In genomic region chr4:151199496-151200190, GRCh38 we compare ENCODE assay signal across 12 cellular contexts.
A peak's percentile ranks its signal among the peaks of the same experiment; 100 is the strongest.
DNase-seq lines count a peak whose midpoint lies in the region; ATAC-seq and TF ChIP-seq lines count a peak whose summit lies in the region.
"Had no signal": no experiment of that assay in that cellular context is flagged by ENCODE, and none has a peak within 500 bp of the region (broad histone marks: within the 10 kb centered on the region; RNA-seq: fewer than 3 reads in every experiment).

No MANE protein-coding gene starts in this region.

- peak in 49 of 56 donors; percentile 7 to 83 (median 48) for DNase-seq in amygdala (lab: John Stamatoyannopoulos, UW)
- peak in 2 of 5 donors; percentile 48 to 70 for DNase-seq in heart left ventricle
- no peak for DNase-seq in nephron progenitor cell
- no peak for DNase-seq in upper lobe of left lung
- no peak for DNase-seq in SHP77 (lab: John Stamatoyannopoulos, UW)
- no peak for DNase-seq in HT-29 (ENCODE audit: low spot score)
- DNase-seq: NCI-H1092; NCI-H446 treated with DMSO at 0.1 percent for 48 hours; stimulated activated naive CD8-positive, alpha-beta T cell treated with anti-CD3 and anti-CD28 coated beads, Interleukin-15, Interleukin-2, amounts not matched to agents 100 U/mL and 50 U/mL, for 24 hours had no signal

- H3K27ac Mint-ChIP-seq in nephron progenitor cell: peak overlapping the region; percentile 76
- H3K27ac Mint-ChIP-seq: activated T-helper 2 cell treated with anti-CD3 and anti-CD28 coated beads, Interferon-gamma antibody, Interleukin-2, Interleukin-4, amounts not matched to agents 10 μg/mL and 5 μg/mL and 100 μg/mL, durations not matched to agents 14 hours and 24 hours and 36 hours had no signal

- 41 to 56% (median 50%) methylated on average over 6 of the region's 6 CpGs for WGBS in heart left ventricle, 4 donors
- 65 to 78% methylated on average over 6 of the region's 6 CpGs for WGBS in upper lobe of left lung, 2 donors

- no peaks in the 10 kb centered on the region for H3K36me3 ChIP-seq in heart left ventricle
- H3K36me3 ChIP-seq in upper lobe of left lung: no peaks in the 10 kb centered on the region

- H3K9me3 ChIP-seq in heart left ventricle (no peaks in the 10 kb centered on the region), upper lobe of left lung (no peaks in the 10 kb centered on the region)

- H3K27ac ChIP-seq in heart left ventricle (peak overlapping the region in 11 of 12 donors; percentile 32 to 64 (median 59)), upper lobe of left lung (peak overlapping the region; percentile 4 to 73 (median 38))

- TF ChIP-seq CTCF in heart left ventricle (IDR thresholded peaks at IDR 0.05) (no peak), nephron progenitor cell (IDR thresholded peaks at IDR 0.05) (no peak), upper lobe of left lung (IDR thresholded peaks at IDR 0.05) (no peak)

- peak; percentile 55 to 69 (median 64) for ATAC-seq in heart left ventricle
- peak in 1 of 2 donors; percentile 51 for ATAC-seq in upper lobe of left lung (ENCODE audit: low FRiP score in 2 of 2)
- no peak for ATAC-seq in GM21717 (IDR thresholded peaks at IDR 0.05; ENCODE audit: unreplicated experiment)
- ATAC-seq: Panc1; stimulated activated naive CD8-positive, alpha-beta T cell treated with anti-CD3 and anti-CD28 coated beads, Interleukin-15, Interleukin-2, amounts not matched to agents 100 U/mL and 50 U/mL, for 24 hours had no signal

- no peak overlapping the region for H3K4me3 Mint-ChIP-seq in nephron progenitor cell

- peaks cover 12% of the 10 kb centered on the region for H3K36me3 Mint-ChIP-seq in nephron progenitor cell (ENCODE audit: low read depth)

- TF ChIP-seq EP300 in upper lobe of left lung (IDR thresholded peaks at IDR 0.05): no peak

- H3K27me3 ChIP-seq in heart left ventricle: no peaks in the 10 kb centered on the region
- no peaks in the 10 kb centered on the region for H3K27me3 ChIP-seq in upper lobe of left lung

- no peaks in the 10 kb centered on the region for H3K9me3 Mint-ChIP-seq in nephron progenitor cell
- H3K9me3 Mint-ChIP-seq: activated T-helper 2 cell treated with anti-CD3 and anti-CD28 coated beads, Interferon-gamma antibody, Interleukin-2, Interleukin-4, amounts not matched to agents 10 μg/mL and 5 μg/mL and 100 μg/mL, durations not matched to agents 14 hours and 24 hours and 36 hours had no signal

- intact Hi-C loops in heart left ventricle (cut with DNase I): no loop called here

- H3K27me3 Mint-ChIP-seq in nephron progenitor cell (ENCODE audit: low read depth, poor library complexity): peaks cover 2% of the 10 kb centered on the region

- H3K4me1 Mint-ChIP-seq in nephron progenitor cell: no peaks in the 10 kb centered on the region

- TF ChIP-seq POLR2A in heart left ventricle (IDR thresholded peaks at IDR 0.05): no peak
- TF ChIP-seq POLR2A in upper lobe of left lung (IDR thresholded peaks at IDR 0.05): no peak

- H3K4me3 ChIP-seq in heart left ventricle: no peak overlapping the region
- no peak overlapping the region for H3K4me3 ChIP-seq in upper lobe of left lung

- H3K4me1 ChIP-seq in heart left ventricle (peaks cover 3 to 85% (median 59%) of the 10 kb centered on the region in 12 donors), upper lobe of left lung (peaks cover 21 to 58% (median 38%) of the 10 kb centered on the region in 4 donors)

Comparison
In these comparisons a context has a peak if more than half of its experiments do, and no peak if none do; other contexts are left out.
1. DNase-seq: peak in amygdala (49 of 56); none in nephron progenitor cell (single experiment), upper lobe of left lung (0 of 2), SHP77 (0 of 2) and HT-29 (single experiment).